In the genomic region with DNA sequence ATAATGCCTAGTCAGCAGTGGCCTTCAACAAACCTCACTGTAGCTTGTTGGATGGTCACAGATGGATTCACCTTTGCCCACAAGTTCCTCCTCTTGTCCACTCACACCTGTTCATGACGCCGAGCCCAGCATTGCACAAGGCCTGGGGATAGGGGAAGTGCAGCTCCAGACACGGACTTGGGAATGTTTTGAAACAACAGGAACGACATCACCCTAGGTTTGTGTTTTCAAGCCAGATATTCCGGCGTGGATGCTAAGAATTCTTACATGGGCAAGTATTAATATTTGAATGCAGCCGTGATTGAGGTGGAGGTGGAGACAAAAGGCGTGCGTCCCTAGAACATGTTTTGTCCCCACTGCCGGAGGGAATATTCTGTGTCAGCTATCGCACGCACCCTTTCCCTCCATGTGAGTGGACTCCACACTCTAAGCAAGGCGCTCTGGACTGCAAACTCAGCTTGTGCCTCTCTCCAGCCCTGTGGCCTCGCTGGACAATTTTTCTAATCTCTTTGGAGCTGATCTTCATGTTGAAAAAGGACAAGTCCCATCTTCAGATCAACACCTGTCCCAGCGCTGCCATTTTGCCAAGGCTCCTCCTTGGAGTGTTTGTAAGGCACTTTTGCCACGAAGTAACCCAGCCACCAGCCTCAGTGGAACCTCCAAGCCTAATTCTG, we compare ENCODE assay signal across 16 cellular contexts. TPM values are rescaled to one million over a fixed set of nuclear protein-coding genes. Genes with fewer than 3 reads are reported as not detected.
DNase-seq lines count a peak whose midpoint lies in the region; ATAC-seq and TF ChIP-seq lines count a peak whose summit lies in the region.
"Had no signal": no experiment of that assay in that cellular context is flagged by ENCODE, and none has a peak within 500 bp of the region (broad histone marks: within the 10 kb centered on the region; RNA-seq: fewer than 3 reads in every experiment).

No MANE protein-coding gene starts in this region.

- no peak overlapping the region for H3K9ac ChIP-seq in BLaER1
- H3K9ac ChIP-seq in HCT116 (ENCODE audit: low read length) = peak overlapping the region; percentile 83

- RAD21 ChIA-PET in HCT116 (lab: Charles Lee; ENCODE audit: low non-redundant PET in 1 of 2, low total read pairs in 2 of 2, uncharacterized antibody in 2 of 2, unreplicated experiment in 2 of 2) = interaction anchor here in 1 of 2 experiments (0.6 kb wide), 1 partner anchor 81 kb away, joined by 3 read pairs; no protein-coding TSS in a partner anchor

- no peak overlapping the region for H3K27ac Mint-ChIP-seq in activated T-helper 17 cell treated with anti-CD3 and anti-CD28 coated beads, Interleukin-2, amount 50 U/mL, for 72 hours
- H3K27ac Mint-ChIP-seq in naive B cell = peak overlapping the region in 4 of 6 donors; percentile 85 to 97 (median 90)
- H3K27ac Mint-ChIP-seq: activated naive CD4-positive, alpha-beta T cell treated with anti-CD3 and anti-CD28 coated beads, Interleukin-2, amount 50 U/mL, for 24 hours had no signal

- TF ChIP-seq POLR2A in HCT116 (IDR thresholded peaks at IDR 0.05; ENCODE audit: borderline replicate concordance, extremely low read depth, insufficient read depth, insufficient read length) (no peak), esophagus squamous epithelium (IDR thresholded peaks at IDR 0.05) (no peak)

- H3K36me3 ChIP-seq in BLaER1 (peaks cover 11% of the 10 kb centered on the region), HCT116 (ENCODE audit: control insufficient read depth in 1 of 2, insufficient read depth in 2 of 2, low read length in 2 of 2) (peaks cover 0 to 5% of the 10 kb centered on the region in 2 experiments; a peak in 2 of 4 replicates), esophagus squamous epithelium (peaks cover 0 to 1% (median 0%) of the 10 kb centered on the region in 3 donors)

- H2AFZ ChIP-seq in HCT116 (ENCODE audit: low read depth, low read length, poor library complexity, severe bottlenecking) = peak overlapping the region; percentile 84

- peaks cover 24% of the 10 kb centered on the region for H3K36me3 Mint-ChIP-seq in activated T-helper 17 cell treated with anti-CD3 and anti-CD28 coated beads, Interleukin-2, amount 50 U/mL, for 72 hours (ENCODE audit: low read depth)
- H3K36me3 Mint-ChIP-seq in naive B cell = peaks cover 0 to 8% of the 10 kb centered on the region in 2 donors

- CTCF ChIA-PET in HCT116 (lab: Charles Lee) = interaction anchor here (0.7 kb wide), 1 partner anchor 45 kb away, joined by 4 read pairs; no protein-coding TSS in a partner anchor

- H3K27me3 ChIP-seq in BLaER1 (peaks cover 18% of the 10 kb centered on the region), HCT116 (ENCODE audit: insufficient read depth, low read length) (no peaks in the 10 kb centered on the region), esophagus squamous epithelium (no peaks in the 10 kb centered on the region)
- H3K27me3 ChIP-seq: BE2C, SJSA1 had no signal

- H3K27ac ChIP-seq in BLaER1 (no peak overlapping the region), HCT116 (ENCODE audit: low read depth, low read length) (peak overlapping the region; percentile 97), esophagus squamous epithelium (peak overlapping the region in 1 of 4 donors; percentile 18)
- H3K27ac ChIP-seq: SJSA1 had no signal

- POLR2A ChIA-PET in HCT116 (lab: Charles Lee) = interaction anchor here (0.7 to 1.2 kb wide), 4 partner anchors 8 to 183 kb away, joined by 3 to 5 read pairs (median 4); partner anchors contain the start of gene KLHDC4

- H3K4me1 ChIP-seq in BLaER1 (peaks cover 44% of the 10 kb centered on the region), HCT116 (ENCODE audit: control insufficient read depth in 1 of 2, insufficient read depth in 2 of 2, low read length in 2 of 2) (peaks cover 39 to 48% of the 10 kb centered on the region in 2 experiments), esophagus squamous epithelium (peaks cover 19 to 48% (median 19%) of the 10 kb centered on the region in 3 donors)

- DNase-seq in HCT116 (ENCODE audit: low read depth, low spot score) (no peak), naive B cell (no peak), esophagus squamous epithelium (lab: John Stamatoyannopoulos, UW) (no peak), NCI-H2029 treated with DMSO at 0.1 percent for 48 hours (lab: John Stamatoyannopoulos, UW) (no peak), Right ventricle myocardium superior (no peak)
- DNase-seq in activated CD8-positive, alpha-beta memory T cell treated with anti-CD3 and anti-CD28 coated beads, Interleukin-2, amount 50 U/mL, for 48 hours = no peak
- DNase-seq: BE2C, midbrain, NCI-H1436, NCI-H748 treated with DMSO at 0.1 percent for 48 hours had no signal

- H3K27me3 Mint-ChIP-seq in activated T-helper 17 cell treated with anti-CD3 and anti-CD28 coated beads, Interleukin-2, amount 50 U/mL, for 72 hours = no peaks in the 10 kb centered on the region
- H3K27me3 Mint-ChIP-seq in naive B cell = peaks cover 0 to 3% (median 0%) of the 10 kb centered on the region in 3 donors
- H3K27me3 Mint-ChIP-seq: activated naive CD4-positive, alpha-beta T cell treated with anti-CD3 and anti-CD28 coated beads, Interleukin-2, amount 50 U/mL, for 24 hours had no signal

- WGBS in esophagus squamous epithelium, 2 donors = 85 to 86% methylated on average over 14 to 16 of the region's 16 CpGs

- no peaks in the 10 kb centered on the region for H3K9me2 ChIP-seq in HCT116 (ENCODE audit: insufficient read depth)

- H3K4me3 ChIP-seq in BLaER1 = no peak overlapping the region
- H3K4me3 ChIP-seq in HCT116 (replicated peaks in 1 of 2; ENCODE audit: low read depth in 1 of 2, low read length in 2 of 2) = peak overlapping the region; percentile 33 to 99
- no peak overlapping the region for H3K4me3 ChIP-seq in esophagus squamous epithelium
- H3K4me3 ChIP-seq: HAP-1, SJSA1 had no signal

- H4K20me1 ChIP-seq in BLaER1 = no peaks in the 10 kb centered on the region
- H4K20me1 ChIP-seq in HCT116 (ENCODE audit: insufficient read depth) = no peaks in the 10 kb centered on the region

- intact Hi-C loops in HCT116 (cut with micrococcal nuclease) (no loop called here), esophagus squamous epithelium (cut with DNase I) (no loop called here), Right ventricle myocardium superior (cut with DNase I) (no loop called here)

- H3K4me3 Mint-ChIP-seq in activated T-helper 17 cell treated with anti-CD3 and anti-CD28 coated beads, Interleukin-2, amount 50 U/mL, for 72 hours = peak overlapping the region; percentile 30
- peak overlapping the region in 4 of 8 donors; percentile 49 to 82 (median 76) for H3K4me3 Mint-ChIP-seq in naive B cell

- no peak for TF ChIP-seq RAD21 in HCT116 (IDR thresholded peaks at IDR 0.05; ENCODE audit: low read depth)

- ATAC-seq in HCT116 (no peak), naive B cell (ENCODE audit: low read depth in 2 of 2) (no peak), Right ventricle myocardium superior (ENCODE audit: poor library complexity) (no peak)
- ATAC-seq in activated T-helper 17 cell treated with anti-CD3 and anti-CD28 coated beads, Interleukin-2, amount 50 U/mL, for 72 hours (replicated peaks) = no peak

- peaks cover 26% of the 10 kb centered on the region for H3K79me2 ChIP-seq in HCT116 (ENCODE audit: insufficient read depth, low read length)

- H3K4me1 Mint-ChIP-seq in activated T-helper 17 cell treated with anti-CD3 and anti-CD28 coated beads, Interleukin-2, amount 50 U/mL, for 72 hours = peaks cover 16% of the 10 kb centered on the region
- H3K4me1 Mint-ChIP-seq in naive B cell = peaks cover 38 to 59% (median 55%) of the 10 kb centered on the region in 3 donors

- BruUV-seq in HCT116 (replicated peaks; lab: Mats Ljungman, UMichigan) = no TSS peak

- H3K9me3 ChIP-seq in BLaER1 (no peaks in the 10 kb centered on the region), HCT116 (ENCODE audit: control insufficient read depth in 1 of 2, insufficient read depth in 1 of 2, low read depth in 1 of 2, low read length in 2 of 2) (no peaks in the 10 kb centered on the region), esophagus squamous epithelium (no peaks in the 10 kb centered on the region)
- H3K9me3 ChIP-seq: BE2C, HAP-1 had no signal

- no peak for TF ChIP-seq CTCF in HCT116 (IDR thresholded peaks at IDR 0.05 in 2 of 3, conservative IDR thresholded peaks at IDR 0.05 in 1 of 3; ENCODE audit: borderline replicate concordance in 1 of 3, insufficient read depth in 1 of 3, low read depth in 2 of 3, low read length in 2 of 3)
- TF ChIP-seq CTCF in esophagus squamous epithelium (IDR thresholded peaks at IDR 0.05) = no peak

- peak overlapping the region; percentile 43; the same call in 1 of the 2 replicates for H3K4me2 ChIP-seq in BLaER1
- peak overlapping the region; percentile 80 for H3K4me2 ChIP-seq in HCT116 (ENCODE audit: low read length)

- no peaks in the 10 kb centered on the region for H3K9me3 Mint-ChIP-seq in activated T-helper 17 cell treated with anti-CD3 and anti-CD28 coated beads, Interleukin-2, amount 50 U/mL, for 72 hours
- no peaks in the 10 kb centered on the region for H3K9me3 Mint-ChIP-seq in naive B cell
- H3K9me3 Mint-ChIP-seq: activated naive CD4-positive, alpha-beta T cell treated with anti-CD3 and anti-CD28 coated beads, Interleukin-2, amount 50 U/mL, for 24 hours had no signal

TF ChIP-seq in HCT116, 20 proteins besides CTCF, POLR2A, EP300 and RAD21 (continues in another document):
- TF ChIP-seq, protein P1, sequence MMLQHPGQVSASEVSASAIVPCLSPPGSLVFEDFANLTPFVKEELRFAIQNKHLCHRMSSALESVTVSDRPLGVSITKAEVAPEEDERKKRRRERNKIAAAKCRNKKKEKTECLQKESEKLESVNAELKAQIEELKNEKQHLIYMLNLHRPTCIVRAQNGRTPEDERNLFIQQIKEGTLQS (IDR thresholded peaks at IDR 0.05) = no peak
- TF ChIP-seq SIN3A (IDR thresholded peaks at IDR 0.05; ENCODE audit: low read depth) (no peak), TCF7L2 (IDR thresholded peaks at IDR 0.05; ENCODE audit: borderline replicate concordance, extremely low read depth, insufficient read depth, insufficient read length) (no peak), ZNF274 (IDR thresholded peaks at IDR 0.05; ENCODE audit: low read depth, low read length) (no peak), SP1 (IDR thresholded peaks at IDR 0.05; ENCODE audit: low read depth) (no peak), FOSL1 (IDR thresholded peaks at IDR 0.05; ENCODE audit: low read depth) (no peak)

RNA-seq across cellular contexts. Expression of gene BANP, which starts 2.0 kb away (rescaled TPM):
- total RNA-seq in HCT116 (2021; ENCODE audit: unreplicated experiment) (37.2 TPM), esophagus squamous epithelium (10 to 100 TPM; 13.8 to 19.9 (median 14.1) TPM), Right ventricle myocardium superior (12.6 TPM)
- polyA plus RNA-seq in HCT116 (2012) = 19.0 and 19.9 TPM in 2 replicates
- 10 to 100 TPM; 46.4 to 85.9 TPM for total RNA-seq in activated T-helper 17 cell treated with anti-CD3 and anti-CD28 coated beads, Interleukin-2, amount 50 U/mL, for 72 hours
- polyA plus RNA-seq in naive B cell (ENCODE audit: low read depth in 6 of 6) = 10 to 100 TPM; 24.3 to 40.1 (median 28.5) TPM

RNA-seq across cellular contexts. Expression of gene CA5A, which starts 12.9 kb away (rescaled TPM):
- total RNA-seq in HCT116 (2021; ENCODE audit: unreplicated experiment) (not detected), esophagus squamous epithelium (not detected), Right ventricle myocardium superior (not detected)
- 0.03 TPM in 1 of 2 replicates, not detected in the other for polyA plus RNA-seq in HCT116 (2012)
- total RNA-seq in activated T-helper 17 cell treated with anti-CD3 and anti-CD28 coated beads, Interleukin-2, amount 50 U/mL, for 72 hours = not detected
- polyA plus RNA-seq in naive B cell (ENCODE audit: low read depth in 6 of 6) = not detected
- total RNA-seq: chondrocyte, SJSA1 had no signal

Comparison
In these comparisons a context has a peak if more than half of its experiments do, and no peak if none do; other contexts are left out.
1. H3K4me3 ChIP-seq: peak in HCT116 (2 of 2); none in BLaER1 (single experiment) and esophagus squamous epithelium (0 of 4).